In the genomic region with DNA sequence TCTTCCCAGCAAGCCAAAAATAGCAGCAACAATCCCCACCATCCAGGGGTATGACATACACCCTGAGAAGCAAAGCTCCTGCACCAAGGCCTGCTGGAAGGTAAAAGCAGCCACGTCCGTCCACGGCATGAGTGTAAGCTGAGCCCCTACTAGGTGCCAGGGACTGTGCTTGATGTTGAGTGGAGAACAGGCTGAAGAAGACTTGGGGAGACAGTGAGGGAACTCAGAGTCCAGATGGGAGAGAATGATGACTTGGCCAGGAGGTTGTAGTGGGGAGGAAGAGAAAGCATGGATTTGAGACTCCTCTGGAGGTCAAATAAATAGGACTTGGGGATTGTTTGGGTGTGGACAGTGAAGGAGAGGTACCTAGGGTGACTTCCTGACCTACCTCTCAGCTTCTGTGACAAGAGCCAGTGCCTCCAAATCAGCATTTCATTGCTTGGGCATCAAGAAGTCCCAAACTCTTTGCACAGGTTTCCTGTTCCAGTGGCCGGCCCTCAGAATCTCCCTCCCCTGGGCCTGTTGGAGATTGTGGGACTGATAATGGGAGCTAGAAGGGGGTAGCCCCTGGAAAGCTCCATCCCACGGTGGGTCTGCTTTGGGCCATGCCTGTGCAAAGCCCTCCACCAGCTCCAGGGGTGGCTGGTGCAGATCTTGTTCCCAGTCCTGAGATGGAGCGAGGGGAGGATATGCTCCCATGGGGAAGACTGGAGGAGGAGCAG, we compare ENCODE assay signal across 26 cellular contexts. TPM values are rescaled to one million over a fixed set of nuclear protein-coding genes. Genes with fewer than 3 reads are reported as not detected.
DNase-seq lines count a peak whose midpoint lies in the region; FAIRE-seq and TF ChIP-seq lines count a peak whose summit lies in the region.
"Had no signal": no experiment of that assay in that cellular context is flagged by ENCODE, and none has a peak within 500 bp of the region (broad histone marks: within the 10 kb centered on the region; RNA-seq: fewer than 3 reads in every experiment).

No MANE protein-coding gene starts in this region.

- TF ChIP-seq CTCF in H9 (conservative IDR thresholded peaks at IDR 0.05) (no peak), kidney (IDR thresholded peaks at IDR 0.05; ENCODE audit: borderline replicate concordance, extremely low read depth, insufficient read depth) (no peak)

- no peak overlapping the region for H2BK15ac ChIP-seq in H9 (ENCODE audit: low read depth, low read length)

- no peak overlapping the region for H2BK20ac ChIP-seq in H9 (ENCODE audit: low read depth, low read length, poor library complexity, severe bottlenecking)

- WGBS in H9 (ENCODE audit: extremely low coverage, insufficient read length, low lambda C conversion rate) = no CpG with 5 or more reads among the region's 6 CpGs

- no peaks in the 10 kb centered on the region for H3K27me3 ChIP-seq in H9 (ENCODE audit: insufficient read depth, low read length)
- H3K27me3 ChIP-seq: BLaER1, SJSA1 had no signal

- no peak overlapping the region for H3K4me2 ChIP-seq in H9 (ENCODE audit: insufficient read depth, insufficient read length, low read length)
- H3K4me2 ChIP-seq: BLaER1, KMS-11 had no signal

- H2BK5ac ChIP-seq in H9 (ENCODE audit: insufficient read length, low read length) = no peak overlapping the region

- no peak overlapping the region for H3T11ph ChIP-seq in H9 (ENCODE audit: low read length)

- intact Hi-C loops in kidney (cut with DNase I) = no loop called here
- intact Hi-C loops in posterior vena cava (cut with DNase I) = no loop called here

- no peak overlapping the region for H2BK120ac ChIP-seq in H9 (ENCODE audit: low read depth, low read length, poor library complexity, severe bottlenecking)

- H3K27ac ChIP-seq in H9 (ENCODE audit: insufficient read length, low read depth, low read length) (no peak overlapping the region), kidney (ENCODE audit: low read depth in 2 of 2, low read length in 2 of 2) (no peak overlapping the region)
- H3K27ac ChIP-seq: BLaER1, GM23248, KMS-11, SJSA1 had no signal

- H4K91ac ChIP-seq in H9 (ENCODE audit: insufficient read length, low read depth, low read length) = no peak overlapping the region

- no peak overlapping the region for H3K4me3 ChIP-seq in kidney (ENCODE audit: low read length in 2 of 2)
- H3K4me3 ChIP-seq: BLaER1, GM23248, HAP-1, SJSA1 had no signal

- H3K18ac ChIP-seq in H9 (ENCODE audit: insufficient read length, low read depth, low read length) = no peak overlapping the region

- no peak overlapping the region for H3K4ac ChIP-seq in H9 (ENCODE audit: low read depth, low read length)

- no peaks in the 10 kb centered on the region for H3K4me1 ChIP-seq in H9 (ENCODE audit: insufficient read depth, low read length)
- H3K4me1 ChIP-seq in kidney (ENCODE audit: control insufficient read depth in 1 of 2, insufficient read depth in 1 of 2, low read depth in 1 of 2, low read length in 2 of 2) = no peaks in the 10 kb centered on the region
- H3K4me1 ChIP-seq: HAP-1, SJSA1 had no signal

- H3K27ac Mint-ChIP-seq in H9 = no peak overlapping the region
- H3K27ac Mint-ChIP-seq: CD4-positive, CD25-positive, alpha-beta regulatory T cell; HFFc6; IgD-negative memory B cell had no signal

- H3K27me3 Mint-ChIP-seq in H9 (ENCODE audit: low read depth) = peaks cover 13% of the 10 kb centered on the region
- H3K27me3 Mint-ChIP-seq: CD4-positive, CD25-positive, alpha-beta regulatory T cell; IgD-negative memory B cell had no signal

- peaks cover 46 to 47% of the 10 kb centered on the region in 2 experiments for H3K9me3 Mint-ChIP-seq in H9

- peaks cover 9 to 24% (median 10%) of the 10 kb centered on the region in 3 experiments; a peak in 6 of 7 replicates for H3K36me3 Mint-ChIP-seq in H9 (ENCODE audit: insufficient read depth in 1 of 3, low read depth in 3 of 3)

- H3K23me2 ChIP-seq in H9 (ENCODE audit: insufficient read length, low read depth, low read length, poor library complexity, severe bottlenecking) = no peaks in the 10 kb centered on the region

- H3K56ac ChIP-seq in H9 (ENCODE audit: insufficient read length, low read depth, low read length) = no peak overlapping the region

- no peak overlapping the region for H3K9ac ChIP-seq in H9 (ENCODE audit: extremely low read depth, insufficient read length, low read length)
- no peak overlapping the region for H3K9ac ChIP-seq in kidney (ENCODE audit: low read length in 2 of 2)
- H3K9ac ChIP-seq: BLaER1, GM23248, KMS-11 had no signal

- H3K9me3 ChIP-seq in H9 (ENCODE audit: control insufficient read depth, low read depth, low read length) (peaks cover 27% of the 10 kb centered on the region), kidney (ENCODE audit: control insufficient read depth in 1 of 2, low read length in 2 of 2) (peaks cover 4 to 25% of the 10 kb centered on the region in 2 donors)

- H4K8ac ChIP-seq in H9 (replicated peaks; ENCODE audit: insufficient read length, low read depth, low read length) = no peak overlapping the region

- no peak overlapping the region for H4K5ac ChIP-seq in H9 (ENCODE audit: insufficient read length, low read depth, low read length)

- no peak overlapping the region for H2BK12ac ChIP-seq in H9 (ENCODE audit: insufficient read length, low read depth, low read length)

- no peaks in the 10 kb centered on the region for H3K79me1 ChIP-seq in H9 (ENCODE audit: insufficient read depth, low read depth, low read length, poor library complexity, severe bottlenecking)

- no peaks in the 10 kb centered on the region for H3K79me2 ChIP-seq in H9 (ENCODE audit: insufficient read depth, low read length)

- H2AFZ ChIP-seq in H9 (ENCODE audit: low read length) = no peak overlapping the region
- H2AFZ ChIP-seq: GM23248 had no signal

- H3K36me3 ChIP-seq in kidney (ENCODE audit: control insufficient read depth in 1 of 2, insufficient read depth in 2 of 2, low read length in 2 of 2) = no peaks in the 10 kb centered on the region
- H3K36me3 ChIP-seq: BLaER1, HAP-1 had no signal

- no peaks in the 10 kb centered on the region for H4K20me1 ChIP-seq in H9 (ENCODE audit: control insufficient read depth, insufficient read depth, insufficient read length)
- H4K20me1 ChIP-seq: BLaER1 had no signal

- DNase-seq in AG20443 (ENCODE audit: low spot score) (peak; percentile 2), H9 (peak; percentile 4), kidney (peak; percentile 36), posterior vena cava (ENCODE audit: low spot score) (peak; percentile 73), HuH-7.5 (ENCODE audit: low spot score) (no peak), anterior cingulate cortex (lab: John Stamatoyannopoulos, UW) (no peak), cerebellar nuclear complex (lab: John Stamatoyannopoulos, UW) (no peak)
- DNase-seq: CD4-positive, CD25-positive, alpha-beta regulatory T cell; MM.1S; NCI-H1048; NCI-H1417 treated with DMSO at 0.1 percent for 48 hours; NCI-H1694 treated with DMSO at 0.1 percent for 48 hours; NCI-H2081; NCI-H2227 treated with DMSO at 0.1 percent for 48 hours; NCI-H526 treated with DMSO at 0.1 percent for 48 hours; Right ventricle myocardium superior; RPMI8226 had no signal

- H3K4me1 Mint-ChIP-seq in H9 = no peaks in the 10 kb centered on the region
- H3K4me1 Mint-ChIP-seq: CD4-positive, CD25-positive, alpha-beta regulatory T cell; IgD-negative memory B cell had no signal

- no peak overlapping the region for H3K14ac ChIP-seq in H9 (ENCODE audit: insufficient read depth, low read length)

- H3K23ac ChIP-seq in H9 (ENCODE audit: insufficient read length, low read depth, low read length) = no peak overlapping the region

- H3K4me3 Mint-ChIP-seq in H9 = no peak overlapping the region
- H3K4me3 Mint-ChIP-seq: CD4-positive, CD25-positive, alpha-beta regulatory T cell; HFFc6; IgD-negative memory B cell had no signal

- FAIRE-seq in kidney (lab: Jason Lieb, UNC) = no peak
- FAIRE-seq: D721Med had no signal

- no peak overlapping the region for H2AK5ac ChIP-seq in H9 (ENCODE audit: insufficient read length, low read length)

RNA-seq across cellular contexts. Expression of a gene that starts 58.3 kb away (rescaled TPM):
- 5.4 and 5.9 TPM in 2 replicates for total RNA-seq in H9 (2021)
- total RNA-seq in kidney = 13.6 TPM
- polyA plus RNA-seq in kidney (ENCODE audit: insufficient read depth, low read depth, low replicate concordance) = 2.0 TPM
- 10 to 100 TPM; 27.1 to 62.0 TPM for total RNA-seq in posterior vena cava
- total RNA-seq: CD4-positive, CD25-positive, alpha-beta regulatory T cell; NCI-H460 had no signal
- polyA plus RNA-seq: IgD-negative memory B cell had no signal

Comparison
In these comparisons a context has a peak if more than half of its experiments do, and no peak if none do; other contexts are left out.
1. DNase-seq: peak in AG20443 (single experiment), H9 (single experiment), kidney (single experiment) and posterior vena cava (single experiment); none in HuH-7.5 (single experiment), anterior cingulate cortex (0 of 58) and cerebellar nuclear complex (0 of 2).